9 cellular contexts compared by ENCODE assay signal in the genomic region with DNA sequence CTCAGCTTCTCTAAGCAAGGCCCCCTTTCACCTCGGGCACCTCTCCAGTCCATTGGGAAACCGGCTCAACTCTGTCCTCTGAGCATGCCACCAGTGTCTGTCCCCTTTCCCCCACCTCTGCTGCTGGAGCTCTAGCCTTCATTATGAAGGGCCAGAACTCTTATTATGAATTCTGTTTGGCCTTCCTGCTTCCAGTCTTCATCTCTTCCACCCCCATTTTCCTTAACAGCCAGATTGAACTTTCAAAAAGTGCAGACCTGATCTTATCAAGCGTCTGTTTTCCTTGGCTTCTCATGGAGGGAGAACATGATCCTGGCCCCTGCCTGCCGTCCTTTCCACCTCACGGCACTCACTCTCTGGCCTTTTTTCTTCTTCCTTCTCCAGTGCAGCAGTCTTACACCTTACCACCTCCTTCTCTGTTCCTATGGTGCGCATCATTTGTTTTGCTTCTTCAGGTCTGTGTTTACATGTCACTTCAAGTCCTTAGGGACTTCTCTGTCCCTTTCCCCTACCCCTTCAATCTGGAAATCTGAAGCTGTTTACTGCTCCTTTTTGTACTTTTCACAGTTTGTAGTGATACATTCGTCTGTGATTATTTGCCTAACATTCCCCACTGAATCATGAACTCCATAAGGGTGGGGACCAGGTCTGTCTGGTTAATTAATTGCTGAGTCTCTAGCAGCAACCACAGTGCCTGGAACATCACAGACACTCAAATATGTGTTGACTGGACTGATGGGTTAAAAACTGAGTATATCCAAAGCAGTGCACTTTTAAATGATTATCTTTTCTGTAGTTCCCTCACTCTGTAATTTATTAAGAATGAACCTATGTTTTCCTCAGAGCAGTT. TPM values are rescaled to one million over a fixed set of nuclear protein-coding genes. Genes with fewer than 3 reads are reported as not detected.
DNase-seq lines count a peak whose midpoint lies in the region; ATAC-seq and TF ChIP-seq lines count a peak whose summit lies in the region.
"Had no signal": no experiment of that assay in that cellular context is flagged by ENCODE, and none has a peak within 500 bp of the region (broad histone marks: within the 10 kb centered on the region; RNA-seq: fewer than 3 reads in every experiment).

No MANE protein-coding gene starts in this region.

- H3K4me3 ChIP-seq in duodenal mucosa (ENCODE audit: low read depth in 1 of 2, low read length in 2 of 2), result peak overlapping the region in 1 of 2 donors; percentile 10

- no peak for ATAC-seq in HG03045 (IDR thresholded peaks at IDR 0.05; ENCODE audit: unreplicated experiment)

- no peak overlapping the region for H3K9ac ChIP-seq in duodenal mucosa (ENCODE audit: low read depth in 1 of 2, low read length in 2 of 2)

- H3K4me3 Mint-ChIP-seq in mesothelial cell of epicardium, result peak overlapping the region; percentile 4
- H3K4me3 Mint-ChIP-seq: immature natural killer cell had no signal

- no peaks in the 10 kb centered on the region for H3K9me3 Mint-ChIP-seq in mesothelial cell of epicardium
- H3K9me3 Mint-ChIP-seq: immature natural killer cell had no signal

- no peaks in the 10 kb centered on the region for H3K36me3 ChIP-seq in duodenal mucosa (ENCODE audit: control insufficient read depth in 1 of 2, insufficient read depth in 2 of 2, low read length in 2 of 2)

- H3K27ac Mint-ChIP-seq in mesothelial cell of epicardium, result peak overlapping the region; percentile 94

- no peaks in the 10 kb centered on the region for H3K9me3 ChIP-seq in duodenal mucosa (ENCODE audit: control insufficient read depth in 1 of 2, low read length in 2 of 2)

- H3K4me1 ChIP-seq in duodenal mucosa (ENCODE audit: control insufficient read depth in 1 of 2, insufficient read depth in 2 of 2, low read length in 2 of 2), result peaks cover 57 to 78% of the 10 kb centered on the region in 2 donors

- H3K27ac ChIP-seq in 22Rv1 (peak overlapping the region; percentile 88), duodenal mucosa (ENCODE audit: low read depth, low read length) (peak overlapping the region; percentile 39)

- DNase-seq in HT-29 (ENCODE audit: low spot score), result peak; percentile 68
- no peak for DNase-seq in mesothelial cell of epicardium (ENCODE audit: low spot score in 2 of 2, unreplicated experiment in 2 of 2)
- DNase-seq in NCI-H345 (lab: John Stamatoyannopoulos, UW), result no peak
- DNase-seq in dedifferentiated amniotic fluid mesenchymal stem cell (ENCODE audit: extremely low spot score), result no peak
- no peak for DNase-seq in NCI-H1105 (lab: John Stamatoyannopoulos, UW)
- DNase-seq: immature natural killer cell had no signal

- no peaks in the 10 kb centered on the region for H3K27me3 ChIP-seq in duodenal mucosa (ENCODE audit: control insufficient read depth in 1 of 2, insufficient read depth in 2 of 2, low read length in 2 of 2)

- peaks cover 4% of the 10 kb centered on the region for H3K36me3 Mint-ChIP-seq in mesothelial cell of epicardium

- no peaks in the 10 kb centered on the region for H3K27me3 Mint-ChIP-seq in mesothelial cell of epicardium (ENCODE audit: low read depth)

- no peak for TF ChIP-seq CTCF in 22Rv1 (IDR thresholded peaks at IDR 0.05)
- TF ChIP-seq CTCF in mesothelial cell of epicardium (IDR thresholded peaks at IDR 0.05; ENCODE audit: unreplicated experiment), result no peak

- peaks cover 59% of the 10 kb centered on the region for H3K4me1 Mint-ChIP-seq in mesothelial cell of epicardium

RNA-seq across cellular contexts. Expression of gene FNIP2, which starts 55.8 kb away (rescaled TPM):
- total RNA-seq in HT-29 (2014; rRNA removed; shearing (Covaris generic)), result 13.4 and 15.1 TPM in 2 replicates
- 31.4 to 32.9 TPM (median 32.1 TPM) in 3 replicates for total RNA-seq in mesothelial cell of epicardium
